In genomic region chr13:30757026-30757425, GRCh38 we compare ENCODE assay signal across 22 cellular contexts. TPM values are rescaled to one million over a fixed set of nuclear protein-coding genes. Genes with fewer than 3 reads are reported as not detected.
A peak's percentile ranks its signal among the peaks of the same experiment; 100 is the strongest.
DNase-seq lines count a peak whose midpoint lies in the region; ATAC-seq and TF ChIP-seq lines count a peak whose summit lies in the region.
"Had no signal": no experiment of that assay in that cellular context is flagged by ENCODE, and none has a peak within 500 bp of the region (broad histone marks: within the 10 kb centered on the region; RNA-seq: fewer than 3 reads in every experiment).

No MANE protein-coding gene starts in this region.

- ATAC-seq in GM21447 (IDR thresholded peaks at IDR 0.05; ENCODE audit: unreplicated experiment) (no peak), HG03095 (IDR thresholded peaks at IDR 0.05; ENCODE audit: unreplicated experiment) (no peak)
- ATAC-seq: GM23338, PC-3, T-cell had no signal

- peaks cover 31% of the 10 kb centered on the region for H3K4me1 ChIP-seq in KMS-11 (ENCODE audit: low read depth, poor library complexity, severe bottlenecking)
- H3K4me1 ChIP-seq: HAP-1 had no signal

- no peaks in the 10 kb centered on the region for H3K9me3 ChIP-seq in neural cell (ENCODE audit: low read length)
- H3K9me3 ChIP-seq: HAP-1, SJCRH30 had no signal

- H3K9me2 ChIP-seq in neural cell (ENCODE audit: insufficient read depth, low read length), result no peaks in the 10 kb centered on the region

- no peaks in the 10 kb centered on the region for H3K27me3 ChIP-seq in KMS-11 (ENCODE audit: insufficient read depth, low read depth)
- no peaks in the 10 kb centered on the region for H3K27me3 ChIP-seq in neural cell (ENCODE audit: insufficient read depth, low read depth, low read length)
- H3K27me3 ChIP-seq: SJCRH30 had no signal

- TF ChIP-seq RAD21 in neural cell (conservative IDR thresholded peaks at IDR 0.05), result no peak

- H3K9ac ChIP-seq in KMS-11 (no peak overlapping the region), neural cell (ENCODE audit: low read length) (no peak overlapping the region)

- in situ Hi-C loops in G401 (cut with HindIII; ENCODE audit: low sequenced_read_pairs), result no loop called here

- peaks cover 3% of the 10 kb centered on the region for H3F3A ChIP-seq in neural cell (ENCODE audit: insufficient read depth, low read length, poor library complexity, severe bottlenecking)

- H4K20me1 ChIP-seq in KMS-11 (ENCODE audit: insufficient read depth), result no peaks in the 10 kb centered on the region
- no peaks in the 10 kb centered on the region for H4K20me1 ChIP-seq in neural cell (ENCODE audit: insufficient read depth)

- no peak for TF ChIP-seq EP300 in neural cell (conservative IDR thresholded peaks at IDR 0.05; ENCODE audit: poor library complexity, severe bottlenecking)

- DNase-seq in NCI-H748 (lab: John Stamatoyannopoulos, UW; ENCODE audit: unreplicated experiment) (peak; percentile 74), NCI-H748 treated with DMSO at 0.1 percent for 48 hours (lab: John Stamatoyannopoulos, UW) (no peak), amniotic epithelial cell (ENCODE audit: low read depth) (peak; percentile 73), G401 (ENCODE audit: low spot score) (no peak)
- DNase-seq: 8988T; ACHN; CD4-positive, CD25-positive, alpha-beta regulatory T cell; DMS53; HFFc6; NCI-H1092 treated with DMSO at 0.1 percent for 48 hours; NCI-H2029; NCI-H82; NK-92 treated with Interleukin-12 subunit alpha and Interleukin-12 subunit beta, amount 100 ng/mL, for 24 hours; PC-3; SJCRH30; T-cell had no signal

- H3K79me2 ChIP-seq in KMS-11 (ENCODE audit: insufficient read depth, low read depth) (no peaks in the 10 kb centered on the region), neural cell (replicated peaks; ENCODE audit: insufficient read depth, low read length) (no peaks in the 10 kb centered on the region)

- H2AFZ ChIP-seq in KMS-11 (ENCODE audit: low read depth) (no peak overlapping the region), neural cell (ENCODE audit: low read depth, low read length) (peak overlapping the region; percentile 17)
- H2AFZ ChIP-seq: GM23338 had no signal

- H3K4me3 ChIP-seq in KMS-11 (IDR thresholded peaks at IDR 0.05; ENCODE audit: insufficient read depth, low read depth, low read length), result no peak overlapping the region
- H3K4me3 ChIP-seq in neural cell (ENCODE audit: low read length), result no peak overlapping the region
- H3K4me3 ChIP-seq: GM23338, HAP-1, SJCRH30 had no signal

- H3K4me2 ChIP-seq in KMS-11 (peak overlapping the region; percentile 45; the same call in 1 of the 2 replicates), neural cell (ENCODE audit: low read length) (no peak overlapping the region)
- H3K4me2 ChIP-seq: GM23338 had no signal

- TF ChIP-seq CTCF in KMS-11 (conservative IDR thresholded peaks at IDR 0.05; ENCODE audit: low read depth, low read length) (no peak), neural cell (IDR thresholded peaks at IDR 0.05; ENCODE audit: poor library complexity, severe bottlenecking) (no peak)

- no peaks in the 10 kb centered on the region for H3K36me3 ChIP-seq in KMS-11 (ENCODE audit: insufficient read depth)
- H3K36me3 ChIP-seq in neural cell (ENCODE audit: insufficient read depth, low read length), result no peaks in the 10 kb centered on the region
- H3K36me3 ChIP-seq: HAP-1, SJCRH30 had no signal

- H3K27ac ChIP-seq in KMS-11 (no peak overlapping the region; the same call in 1 of the 2 replicates), neural cell (ENCODE audit: low read length) (no peak overlapping the region)
- H3K27ac ChIP-seq: SJCRH30 had no signal

TF ChIP-seq in neural cell, 6 proteins besides CTCF, POLR2A, EP300 and RAD21:
- no peak for TF ChIP-seq TAF1 (IDR thresholded peaks at IDR 0.05; ENCODE audit: low read depth)
- no peak for TF ChIP-seq SMC3 (conservative IDR thresholded peaks at IDR 0.05; ENCODE audit: poor library complexity)
- TF ChIP-seq, protein P1, sequence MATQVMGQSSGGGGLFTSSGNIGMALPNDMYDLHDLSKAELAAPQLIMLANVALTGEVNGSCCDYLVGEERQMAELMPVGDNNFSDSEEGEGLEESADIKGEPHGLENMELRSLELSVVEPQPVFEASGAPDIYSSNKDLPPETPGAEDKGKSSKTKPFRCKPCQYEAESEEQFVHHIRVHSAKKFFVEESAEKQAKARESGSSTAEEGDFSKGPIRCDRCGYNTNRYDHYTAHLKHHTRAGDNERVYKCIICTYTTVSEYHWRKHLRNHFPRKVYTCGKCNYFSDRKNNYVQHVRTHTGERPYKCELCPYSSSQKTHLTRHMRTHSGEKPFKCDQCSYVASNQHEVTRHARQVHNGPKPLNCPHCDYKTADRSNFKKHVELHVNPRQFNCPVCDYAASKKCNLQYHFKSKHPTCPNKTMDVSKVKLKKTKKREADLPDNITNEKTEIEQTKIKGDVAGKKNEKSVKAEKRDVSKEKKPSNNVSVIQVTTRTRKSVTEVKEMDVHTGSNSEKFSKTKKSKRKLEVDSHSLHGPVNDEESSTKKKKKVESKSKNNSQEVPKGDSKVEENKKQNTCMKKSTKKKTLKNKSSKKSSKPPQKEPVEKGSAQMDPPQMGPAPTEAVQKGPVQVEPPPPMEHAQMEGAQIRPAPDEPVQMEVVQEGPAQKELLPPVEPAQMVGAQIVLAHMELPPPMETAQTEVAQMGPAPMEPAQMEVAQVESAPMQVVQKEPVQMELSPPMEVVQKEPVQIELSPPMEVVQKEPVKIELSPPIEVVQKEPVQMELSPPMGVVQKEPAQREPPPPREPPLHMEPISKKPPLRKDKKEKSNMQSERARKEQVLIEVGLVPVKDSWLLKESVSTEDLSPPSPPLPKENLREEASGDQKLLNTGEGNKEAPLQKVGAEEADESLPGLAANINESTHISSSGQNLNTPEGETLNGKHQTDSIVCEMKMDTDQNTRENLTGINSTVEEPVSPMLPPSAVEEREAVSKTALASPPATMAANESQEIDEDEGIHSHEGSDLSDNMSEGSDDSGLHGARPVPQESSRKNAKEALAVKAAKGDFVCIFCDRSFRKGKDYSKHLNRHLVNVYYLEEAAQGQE (IDR thresholded peaks at IDR 0.05; ENCODE audit: borderline replicate concordance), result no peak
- no peak for TF ChIP-seq MXI1 (conservative IDR thresholded peaks at IDR 0.05; ENCODE audit: poor library complexity, severe bottlenecking)
- no peak for TF ChIP-seq POLR2AphosphoS5 (IDR thresholded peaks at IDR 0.05)
- no peak for TF ChIP-seq EZH2 (IDR thresholded peaks at IDR 0.05; ENCODE audit: borderline replicate concordance, insufficient read depth, low read length, poor library complexity, severe bottlenecking)

RNA-seq across cellular contexts. Expression of gene ALOX5AP, which starts 21.7 kb away (rescaled TPM):
- not detected in 2 replicates for polyA plus RNA-seq in neural cell
- polyA minus RNA-seq in neural cell, result not detected in 2 replicates
- not detected in 2 replicates for total RNA-seq in G401 (2014; rRNA removed; shearing (Covaris generic))
- total RNA-seq: GM23338, HFFc6, PC-3 had no signal

Comparison
In these comparisons a context has a peak if more than half of its experiments do, and no peak if none do; other contexts are left out.
1. DNase-seq: peak in NCI-H748 (single experiment) and amniotic epithelial cell (single experiment); none in NCI-H748 treated with DMSO at 0.1 percent for 48 hours (single experiment) and G401 (single experiment).